8 cellular contexts compared by ENCODE assay signal in genomic region chr17:38296834-38297517, GRCh38. TPM values are rescaled to one million over a fixed set of nuclear protein-coding genes. Genes with fewer than 3 reads are reported as not detected.
DNase-seq lines count a peak whose midpoint lies in the region; ATAC-seq and TF ChIP-seq lines count a peak whose summit lies in the region.
"Not testable (repeated sequence)": the region's sequence is repeated elsewhere in the genome, so short reads cannot be mapped to it uniquely, and the experiment has no call there.

Gene MRPL45 (plus strand): TSS chr17:38297168. CDS start chr17:38297184, 16 bp downstream.

- not testable (repeated sequence) for H3K9me3 Mint-ChIP-seq in activated CD4-positive, alpha-beta T cell treated with anti-CD3 and anti-CD28 coated beads, Interleukin-2, amount 10 ng/mL, durations not matched to agents 24 days and 14 days

- H3K4me2 ChIP-seq in BLaER1 = peak within 1 kb of the TSS; percentile 71

- H3K36me3 ChIP-seq in BLaER1 = peaks cover 17% of the 10 kb centered on the region
- H3K36me3 ChIP-seq in colonic mucosa = not testable (repeated sequence)

- peak; percentile 96 for ATAC-seq in GM19351 (IDR thresholded peaks at IDR 0.05; ENCODE audit: unreplicated experiment)
- peak; percentile 96 for ATAC-seq in HG03520 (IDR thresholded peaks at IDR 0.05; ENCODE audit: unreplicated experiment)

- peak; percentile 89 for DNase-seq in NCI-H526 treated with DMSO at 0.1 percent for 48 hours (lab: John Stamatoyannopoulos, UW)
- DNase-seq in activated CD4-positive, alpha-beta T cell treated with anti-CD3 and anti-CD28 coated beads, Interleukin-2, amount 10 ng/mL, durations not matched to agents 24 days and 14 days = peak; percentile 99
- DNase-seq in colonic mucosa = peak; percentile 98
- peak; percentile 84 to 95 (median 92) for DNase-seq in stimulated activated CD4-positive, alpha-beta T cell treated with anti-CD3 and anti-CD28 coated beads, Interleukin-1b, Interleukin-23, amount 100 ng/mL, for 24 hours (ENCODE audit: low read depth in 4 of 4, low spot score in 1 of 4)

- H3K9me3 ChIP-seq in BLaER1, colonic mucosa: not testable (repeated sequence)

- not testable (repeated sequence) for H3K27me3 ChIP-seq in BLaER1; colonic mucosa; layer of hippocampus (ENCODE audit: control insufficient read depth, insufficient read depth, low read length)

- H3K27me3 Mint-ChIP-seq in activated CD4-positive, alpha-beta T cell treated with anti-CD3 and anti-CD28 coated beads, Interleukin-2, amount 10 ng/mL, durations not matched to agents 24 days and 14 days = not testable (repeated sequence)

- not testable (repeated sequence) for H4K20me1 ChIP-seq in BLaER1

- peaks cover 11% of the 10 kb centered on the region for H3K4me1 Mint-ChIP-seq in activated CD4-positive, alpha-beta T cell treated with anti-CD3 and anti-CD28 coated beads, Interleukin-2, amount 10 ng/mL, durations not matched to agents 24 days and 14 days

- H3K27ac Mint-ChIP-seq in activated CD4-positive, alpha-beta T cell treated with anti-CD3 and anti-CD28 coated beads, Interleukin-2, amount 10 ng/mL, durations not matched to agents 24 days and 14 days = peak within 1 kb of the TSS; percentile 92

- H3K9ac ChIP-seq in BLaER1 (peak within 1 kb of the TSS; percentile 71; the same call in 1 of the 2 replicates), colonic mucosa (ENCODE audit: low read depth in 2 of 2, low read length in 2 of 2) (peak within 1 kb of the TSS in 1 of 2 donors; percentile 46)

- H3K27ac ChIP-seq in BLaER1 (peak within 1 kb of the TSS; percentile 70), colonic mucosa (peak within 1 kb of the TSS; percentile 47), layer of hippocampus (ENCODE audit: low read depth, low read length) (peak within 1 kb of the TSS; percentile 81)

- TF ChIP-seq CTCF in colonic mucosa (IDR thresholded peaks at IDR 0.05) = not testable (repeated sequence)

- intact Hi-C loops in activated CD4-positive, alpha-beta T cell treated with anti-CD3 and anti-CD28 coated beads, Interleukin-2, amount 10 ng/mL, durations not matched to agents 24 days and 14 days (cut with micrococcal nuclease); colonic mucosa (cut with DNase I): not testable (repeated sequence)

- 0 out of 2 replicates have a peak, but pooled peaks cover 12% of the 10 kb centered on the region for H3K4me1 ChIP-seq in BLaER1
- not testable (repeated sequence) for H3K4me1 ChIP-seq in colonic mucosa

- H3K36me3 Mint-ChIP-seq in activated CD4-positive, alpha-beta T cell treated with anti-CD3 and anti-CD28 coated beads, Interleukin-2, amount 10 ng/mL, durations not matched to agents 24 days and 14 days (ENCODE audit: low read depth) = not testable (repeated sequence)

- H3K4me3 ChIP-seq in BLaER1 (peak within 1 kb of the TSS; percentile 68), colonic mucosa (peak within 1 kb of the TSS; percentile 42)

- peak within 1 kb of the TSS; percentile 95 for H3K4me3 Mint-ChIP-seq in activated CD4-positive, alpha-beta T cell treated with anti-CD3 and anti-CD28 coated beads, Interleukin-2, amount 10 ng/mL, durations not matched to agents 24 days and 14 days

RNA-seq across cellular contexts. Expression of gene MRPL45, which starts in this region (rescaled TPM):
- total RNA-seq in activated CD4-positive, alpha-beta T cell treated with anti-CD3 and anti-CD28 coated beads, Interleukin-2, amount 10 ng/mL, durations not matched to agents 24 days and 14 days = 42.9 and 45.5 TPM in 2 replicates
- 10 to 100 TPM; 34.1 to 42.4 TPM for total RNA-seq in colonic mucosa

Comparison
In these comparisons a context has a peak if more than half of its experiments do, and no peak if none do; other contexts are left out.
1. Peak in every context shown above with its lines: DNase-seq, ATAC-seq, H3K4me3 ChIP-seq and H3K27ac ChIP-seq.